Comparison of ENCODE assay signal across 1 cellular context in genomic region chr3:129045675-129046036, GRCh38.
TF ChIP-seq lines count a peak whose summit lies in the region.

No MANE protein-coding gene starts in this region.

TF ChIP-seq in GM23338, 12 proteins besides CTCF, POLR2A, EP300 and RAD21 (continued from another document):
- no peak for TF ChIP-seq REST (IDR thresholded peaks at IDR 0.05; ENCODE audit: unreplicated experiment)
- TF ChIP-seq CREB1 (CRISPR knock-in tag; IDR thresholded peaks at IDR 0.05; ENCODE audit: low read depth) = no peak
- no peak for TF ChIP-seq ETS1 (IDR thresholded peaks at IDR 0.05)
- TF ChIP-seq EZH2 (IDR thresholded peaks at IDR 0.05; ENCODE audit: low read depth, unreplicated experiment) = no peak
- TF ChIP-seq NANOG (IDR thresholded peaks at IDR 0.05; ENCODE audit: borderline replicate concordance) = no peak
